11 cellular contexts compared by ENCODE assay signal in genomic region chr1:55239548-55239947, GRCh38.
"Had no signal": no experiment of that assay in that cellular context is flagged by ENCODE, and none has a peak within 500 bp of the region (broad histone marks: within the 10 kb centered on the region; RNA-seq: fewer than 3 reads in every experiment).

No MANE protein-coding gene starts in this region.

- H3K36me3 ChIP-seq: HAP-1 had no signal

- FAIRE-seq: H1, H54 had no signal

- H3K9me3 ChIP-seq: HAP-1 had no signal

- H3K4me3 ChIP-seq: GM23248, GM23338, HAP-1 had no signal

- DNase-seq: GM23248, GOT3, H7, H9, HCEC 1CT, HFFc6 had no signal

- H3K27ac ChIP-seq: GM23248 had no signal

- H3K4me1 ChIP-seq: HAP-1 had no signal

- H3K4me3 Mint-ChIP-seq: GM23338, H9, HFFc6 had no signal

- H3K9ac ChIP-seq: GM23248 had no signal

- H3K4me2 ChIP-seq: GM23338 had no signal

- H3K9me3 Mint-ChIP-seq: GM23338, H9, HFFc6 had no signal

- H3K27ac Mint-ChIP-seq: GM23338, H9, HFFc6 had no signal

- ATAC-seq: GM23338, HCT116 had no signal

- H2AFZ ChIP-seq: GM23248, GM23338 had no signal
